In the genomic region with DNA sequence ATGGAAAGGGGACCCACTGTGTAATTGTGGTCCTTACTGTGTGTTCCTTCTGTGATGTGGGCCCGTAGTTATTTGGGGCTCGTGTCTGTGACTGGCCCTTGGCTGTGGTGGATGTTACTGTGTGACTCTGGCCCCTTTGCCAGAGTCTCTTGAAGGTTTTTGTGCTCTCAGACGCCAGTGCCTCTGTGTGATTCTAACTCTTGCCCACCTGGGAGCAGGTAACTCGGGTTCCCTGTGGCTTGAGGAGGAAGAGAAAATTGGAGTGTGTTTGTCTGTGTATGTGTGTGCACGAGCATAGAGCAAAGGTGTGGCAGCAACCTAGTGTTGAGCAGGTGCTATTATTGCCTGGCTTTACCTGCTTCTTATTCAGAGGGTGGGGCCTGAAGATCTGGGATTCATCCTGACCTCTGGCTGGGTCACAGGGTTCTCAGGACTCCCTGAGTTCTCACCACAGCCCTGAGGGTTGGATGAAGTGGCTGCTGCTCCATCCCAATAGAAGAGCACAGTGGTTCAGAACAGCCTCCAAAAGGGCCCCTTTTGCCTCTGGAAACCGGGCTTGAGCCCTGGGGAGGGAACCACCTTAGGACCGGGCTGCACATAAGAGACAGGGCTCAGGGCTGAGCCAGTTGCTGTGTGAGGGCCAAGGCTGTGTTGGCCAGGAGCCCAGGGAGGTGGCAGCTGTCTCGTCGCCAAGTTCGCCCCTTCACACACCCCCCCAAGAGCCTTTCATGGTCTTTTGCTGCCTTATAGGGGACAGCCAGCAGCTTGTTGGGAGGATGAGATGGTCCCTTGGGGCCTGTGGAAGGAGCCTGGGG, we compare ENCODE assay signal across 8 cellular contexts. TPM values are rescaled to one million over a fixed set of nuclear protein-coding genes. Genes with fewer than 3 reads are reported as not detected.
DNase-seq lines count a peak whose midpoint lies in the region; ATAC-seq and TF ChIP-seq lines count a peak whose summit lies in the region.

No MANE protein-coding gene starts in this region.

- H3K4me3 Mint-ChIP-seq in activated CD4-positive, alpha-beta T cell treated with anti-CD3 and anti-CD28 coated beads, Interleukin-2, amount 10 ng/mL, durations not matched to agents 24 days and 14 days, result peak overlapping the region; percentile 100
- peak overlapping the region; percentile 98 for H3K4me3 Mint-ChIP-seq in stimulated activated effector memory CD8-positive, alpha-beta T cell treated with anti-CD3 and anti-CD28 coated beads, Interleukin-12 subunit alpha, Interleukin-12 subunit beta, amount 100 ng/mL, for 72 hours

- no peaks in the 10 kb centered on the region for H3K27me3 ChIP-seq in iPS DF 6.9 (ENCODE audit: control insufficient read depth, insufficient read depth, low read length)

- peaks cover 5% of the 10 kb centered on the region; the same call in 1 of the 2 replicates for H3K4me1 ChIP-seq in iPS DF 6.9 (ENCODE audit: control insufficient read depth, insufficient read depth, low read length)

- H3K27me3 Mint-ChIP-seq in activated CD4-positive, alpha-beta T cell treated with anti-CD3 and anti-CD28 coated beads, Interleukin-2, amount 10 ng/mL, durations not matched to agents 24 days and 14 days, result no peaks in the 10 kb centered on the region

- peaks cover 43% of the 10 kb centered on the region for H3K36me3 Mint-ChIP-seq in activated CD4-positive, alpha-beta T cell treated with anti-CD3 and anti-CD28 coated beads, Interleukin-2, amount 10 ng/mL, durations not matched to agents 24 days and 14 days (ENCODE audit: low read depth)
- H3K36me3 Mint-ChIP-seq in stimulated activated effector memory CD8-positive, alpha-beta T cell treated with anti-CD3 and anti-CD28 coated beads, Interleukin-12 subunit alpha, Interleukin-12 subunit beta, amount 100 ng/mL, for 72 hours, result peaks cover 80% of the 10 kb centered on the region

- DNase-seq in activated CD4-positive, alpha-beta T cell treated with anti-CD3 and anti-CD28 coated beads, Interleukin-2, amount 10 ng/mL, durations not matched to agents 24 days and 14 days, result no peak
- no peak for DNase-seq in activated CD4-positive, alpha-beta T cell treated with anti-CD3 and anti-CD28 coated beads, Interleukin-2, amount 50 U/mL, for 1 hour
- DNase-seq in iPS DF 6.9 (ENCODE audit: low read depth, low spot score), result no peak
- DNase-seq in stimulated activated effector memory CD8-positive, alpha-beta T cell treated with anti-CD3 and anti-CD28 coated beads, Interleukin-12 subunit alpha, Interleukin-12 subunit beta, amount 100 ng/mL, for 72 hours (ENCODE audit: low spot score in 2 of 2), result no peak
- no peak for DNase-seq in amniotic stem cell (lab: John Stamatoyannopoulos, UW)

- intact Hi-C loops in activated CD4-positive, alpha-beta T cell treated with anti-CD3 and anti-CD28 coated beads, Interleukin-2, amount 10 ng/mL, durations not matched to agents 24 days and 14 days (cut with micrococcal nuclease), result loop anchor here (5.0 kb wide), 1 partner anchor 511 kb away; a partner anchor contains a TSS

- H3K4me3 ChIP-seq in iPS DF 6.9 (ENCODE audit: low read length), result peak overlapping the region; percentile 100; the same call in 1 of the 2 replicates

- no peak for ATAC-seq in stimulated activated effector memory CD8-positive, alpha-beta T cell treated with anti-CD3 and anti-CD28 coated beads, Interleukin-12 subunit alpha, Interleukin-12 subunit beta, amount 100 ng/mL, for 72 hours
- ATAC-seq in GM21367 (IDR thresholded peaks at IDR 0.05; ENCODE audit: unreplicated experiment) (no peak), HG03342 (IDR thresholded peaks at IDR 0.05; ENCODE audit: unreplicated experiment) (no peak)

- WGBS in iPS DF 6.9 (ENCODE audit: insufficient coverage, insufficient read length), result no CpG with 5 or more reads among the region's 10 CpGs

- peak overlapping the region; percentile 100 for H3K27ac Mint-ChIP-seq in activated CD4-positive, alpha-beta T cell treated with anti-CD3 and anti-CD28 coated beads, Interleukin-2, amount 10 ng/mL, durations not matched to agents 24 days and 14 days
- H3K27ac Mint-ChIP-seq in stimulated activated effector memory CD8-positive, alpha-beta T cell treated with anti-CD3 and anti-CD28 coated beads, Interleukin-12 subunit alpha, Interleukin-12 subunit beta, amount 100 ng/mL, for 72 hours, result peak overlapping the region; percentile 100

- H3K9me3 Mint-ChIP-seq in activated CD4-positive, alpha-beta T cell treated with anti-CD3 and anti-CD28 coated beads, Interleukin-2, amount 10 ng/mL, durations not matched to agents 24 days and 14 days, result no peaks in the 10 kb centered on the region
- no peaks in the 10 kb centered on the region for H3K9me3 Mint-ChIP-seq in stimulated activated effector memory CD8-positive, alpha-beta T cell treated with anti-CD3 and anti-CD28 coated beads, Interleukin-12 subunit alpha, Interleukin-12 subunit beta, amount 100 ng/mL, for 72 hours

- H3K27ac ChIP-seq in VCaP, result peak overlapping the region; percentile 90
- no peak overlapping the region for H3K27ac ChIP-seq in iPS DF 6.9 (ENCODE audit: low read length)

- H3K4me1 Mint-ChIP-seq in activated CD4-positive, alpha-beta T cell treated with anti-CD3 and anti-CD28 coated beads, Interleukin-2, amount 10 ng/mL, durations not matched to agents 24 days and 14 days, result peaks cover 16% of the 10 kb centered on the region
- H3K4me1 Mint-ChIP-seq in stimulated activated effector memory CD8-positive, alpha-beta T cell treated with anti-CD3 and anti-CD28 coated beads, Interleukin-12 subunit alpha, Interleukin-12 subunit beta, amount 100 ng/mL, for 72 hours, result peaks cover 29% of the 10 kb centered on the region

- H3K9me3 ChIP-seq in iPS DF 6.9 (ENCODE audit: control insufficient read depth, insufficient read depth, low read length), result no peaks in the 10 kb centered on the region

- no peak for TF ChIP-seq CTCF in VCaP (conservative IDR thresholded peaks at IDR 0.05)

- H3K36me3 ChIP-seq in iPS DF 6.9 (ENCODE audit: control insufficient read depth, insufficient read depth, low read length), result peaks cover 10% of the 10 kb centered on the region; the same call in 1 of the 2 replicates

RNA-seq across cellular contexts. Expression of a gene that starts 1.3 kb away (rescaled TPM):
- total RNA-seq in activated CD4-positive, alpha-beta T cell treated with anti-CD3 and anti-CD28 coated beads, Interleukin-2, amount 10 ng/mL, durations not matched to agents 24 days and 14 days, result 64.3 and 64.6 TPM in 2 replicates

RNA-seq across cellular contexts. Expression of a gene that starts 1.8 kb away (rescaled TPM):
- total RNA-seq in activated CD4-positive, alpha-beta T cell treated with anti-CD3 and anti-CD28 coated beads, Interleukin-2, amount 10 ng/mL, durations not matched to agents 24 days and 14 days, result 86.8 and 89.5 TPM in 2 replicates

RNA-seq across cellular contexts. Expression of a gene that starts 47.3 kb away (rescaled TPM):
- 233 and 246 TPM in 2 replicates for total RNA-seq in activated CD4-positive, alpha-beta T cell treated with anti-CD3 and anti-CD28 coated beads, Interleukin-2, amount 10 ng/mL, durations not matched to agents 24 days and 14 days
